Comparison of ENCODE assay signal across 15 cellular contexts in the genomic region with DNA sequence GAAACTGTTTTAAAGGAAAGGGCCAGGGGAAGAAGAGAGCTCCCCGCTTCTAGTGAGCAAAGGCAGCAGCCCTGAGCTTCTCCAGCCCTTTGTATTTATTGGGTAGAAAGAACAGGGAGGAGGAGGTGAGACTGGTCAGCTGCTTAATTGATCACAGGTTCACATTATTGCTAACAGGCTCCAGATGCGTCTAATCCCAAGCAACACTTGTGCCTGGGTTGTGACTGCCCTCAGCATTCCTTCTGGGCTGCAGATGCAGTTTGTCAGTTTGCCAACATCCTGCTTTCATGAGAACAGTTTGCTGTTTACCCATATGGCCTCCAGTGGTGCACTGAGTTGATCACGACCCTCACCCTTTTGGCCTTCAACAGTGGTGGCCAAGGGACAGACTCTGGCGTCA.
"Had no signal": no experiment of that assay in that cellular context is flagged by ENCODE, and none has a peak within 500 bp of the region (broad histone marks: within the 10 kb centered on the region; RNA-seq: fewer than 3 reads in every experiment).

No MANE protein-coding gene starts in this region.

- H3K36me3 ChIP-seq: esophagus muscularis mucosa, gastroesophageal sphincter, heart right ventricle, thoracic aorta had no signal

- DNase-seq: activated CD4-positive, alpha-beta T cell treated with anti-CD3 and anti-CD28 coated beads, Interleukin-2, amount 10 ng/mL, durations not matched to agents 7 days and 5 days; activated CD8-positive, alpha-beta memory T cell treated with anti-CD3 and anti-CD28 coated beads, Interleukin-2, amount 50 U/mL, for 48 hours; activated gamma-delta T cell; activated T-cell treated with anti-CD3 and anti-CD28 coated beads, Interleukin-2, amount 50 U/mL, for 72 hours; amygdala; central memory CD4-positive, alpha-beta T cell; cortex of kidney; effector CD4-positive, alpha-beta T cell; heart right ventricle; nucleus accumbens; posterior cingulate gyrus; retina had no signal

- H3K4me3 ChIP-seq: esophagus muscularis mucosa, gastroesophageal sphincter, heart right ventricle, thoracic aorta had no signal

- H3K4me1 ChIP-seq: esophagus muscularis mucosa, gastroesophageal sphincter, heart right ventricle had no signal

- H3K27ac ChIP-seq: esophagus muscularis mucosa, gastroesophageal sphincter, heart right ventricle, thoracic aorta had no signal

- H3K9me3 ChIP-seq: esophagus muscularis mucosa, gastroesophageal sphincter, heart right ventricle, thoracic aorta had no signal

- ATAC-seq: gastroesophageal sphincter, heart right ventricle had no signal
